1 cellular context compared by ENCODE assay signal in genomic region chr14:99774204-99774497, GRCh38.
TF ChIP-seq lines count a peak whose summit lies in the region.

No MANE protein-coding gene starts in this region.

TF ChIP-seq in GM12878, 131 proteins besides CTCF, POLR2A, EP300 and RAD21:
- no peak for TF ChIP-seq PBX3 (IDR thresholded peaks at IDR 0.05; ENCODE audit: insufficient replicate concordance, low read depth, low read length)
- TF ChIP-seq NR2F1 (conservative IDR thresholded peaks at IDR 0.05): peak; percentile 45
